8 cellular contexts compared by ENCODE assay signal in the genomic region with DNA sequence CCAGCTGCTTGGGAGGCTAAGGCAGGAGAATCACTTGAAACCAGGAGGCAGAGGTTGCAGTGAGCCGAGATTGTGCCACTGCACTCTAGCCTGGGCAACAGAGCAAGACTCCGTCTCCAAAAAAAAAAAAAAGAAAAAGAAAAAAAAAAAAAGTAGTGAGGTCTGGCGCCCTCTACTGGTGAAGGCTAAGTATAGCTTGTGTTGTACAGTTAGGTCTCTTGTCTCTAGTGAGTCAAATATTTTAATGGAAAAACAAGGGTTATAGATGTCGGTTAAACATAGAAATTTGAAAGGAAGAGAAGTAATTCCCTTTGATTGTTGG. TPM values are rescaled to one million over a fixed set of nuclear protein-coding genes. Genes with fewer than 3 reads are reported as not detected.
DNase-seq lines count a peak whose midpoint lies in the region; ATAC-seq and TF ChIP-seq lines count a peak whose summit lies in the region.
"Not testable (repeated sequence)": the region's sequence is repeated elsewhere in the genome, so short reads cannot be mapped to it uniquely, and the experiment has no call there.

No MANE protein-coding gene starts in this region.

- not testable (repeated sequence) for TF ChIP-seq EP300 in upper lobe of left lung (IDR thresholded peaks at IDR 0.05)

- not testable (repeated sequence) for H3K4me3 ChIP-seq in Karpas-422 (ENCODE audit: low read length); neural progenitor cell; upper lobe of left lung

- peaks cover 36% of the 10 kb centered on the region for H3F3A ChIP-seq in neural progenitor cell (ENCODE audit: low read depth)

- not testable (repeated sequence) for TF ChIP-seq POLR2A in upper lobe of left lung (IDR thresholded peaks at IDR 0.05)

- peaks cover 40% of the 10 kb centered on the region for H4K20me1 ChIP-seq in Karpas-422 (ENCODE audit: insufficient read depth, low read depth, low read length)
- peaks cover 80% of the 10 kb centered on the region for H4K20me1 ChIP-seq in neural progenitor cell (ENCODE audit: low read depth)

- not testable (repeated sequence) for H3K27me3 ChIP-seq in Karpas-422 (ENCODE audit: low read length); neural progenitor cell; upper lobe of left lung

- not testable (repeated sequence) for H3K27me3 Mint-ChIP-seq in activated CD4-positive, alpha-beta T cell treated with anti-CD3 and anti-CD28 coated beads, Interleukin-2, amount 10 ng/mL, durations not matched to agents 24 days and 14 days; neural progenitor cell (ENCODE audit: insufficient read depth, low read depth)

- H3K4me1 ChIP-seq in Karpas-422 (ENCODE audit: low read length), result peaks cover 84% of the 10 kb centered on the region
- peaks cover 26% of the 10 kb centered on the region for H3K4me1 ChIP-seq in neural progenitor cell
- H3K4me1 ChIP-seq in upper lobe of left lung, result peaks cover 0 to 22% (median 13%) of the 10 kb centered on the region in 4 donors

- H3K4me2 ChIP-seq in Karpas-422 (ENCODE audit: low read depth, low read length, poor library complexity, severe bottlenecking); neural progenitor cell: not testable (repeated sequence)

- H3K4me1 Mint-ChIP-seq in activated CD4-positive, alpha-beta T cell treated with anti-CD3 and anti-CD28 coated beads, Interleukin-2, amount 10 ng/mL, durations not matched to agents 24 days and 14 days, result peaks cover 50% of the 10 kb centered on the region
- peaks cover 15% of the 10 kb centered on the region for H3K4me1 Mint-ChIP-seq in neural progenitor cell

- not testable (repeated sequence) for H3K27ac Mint-ChIP-seq in activated CD4-positive, alpha-beta T cell treated with anti-CD3 and anti-CD28 coated beads, Interleukin-2, amount 10 ng/mL, durations not matched to agents 24 days and 14 days; neural progenitor cell

- 2 to 3% methylated on average over 4 of the region's 4 CpGs for WGBS in upper lobe of left lung, 2 donors

- not testable (repeated sequence) for H3K9me3 Mint-ChIP-seq in activated CD4-positive, alpha-beta T cell treated with anti-CD3 and anti-CD28 coated beads, Interleukin-2, amount 10 ng/mL, durations not matched to agents 24 days and 14 days
- H3K9me3 Mint-ChIP-seq in neural progenitor cell, result peaks cover 10% of the 10 kb centered on the region

- H3K4me3 Mint-ChIP-seq in activated CD4-positive, alpha-beta T cell treated with anti-CD3 and anti-CD28 coated beads, Interleukin-2, amount 10 ng/mL, durations not matched to agents 24 days and 14 days; neural progenitor cell: not testable (repeated sequence)

- H3K9me3 ChIP-seq in Karpas-422 (ENCODE audit: low read length); neural progenitor cell (ENCODE audit: low read depth); upper lobe of left lung: not testable (repeated sequence)

- peak; percentile 90 for TF ChIP-seq CTCF in neural progenitor cell (IDR thresholded peaks at IDR 0.05)
- peak; percentile 47 to 93 (median 68) for TF ChIP-seq CTCF in upper lobe of left lung (IDR thresholded peaks at IDR 0.05)

- ATAC-seq in left cardiac atrium, result peak; percentile 45 to 51
- ATAC-seq in upper lobe of left lung (ENCODE audit: low FRiP score in 2 of 2), result peak; percentile 62 to 66

- not testable (repeated sequence) for H3K27ac ChIP-seq in Karpas-422 (ENCODE audit: low read length); neural progenitor cell; upper lobe of left lung

- H3K36me3 ChIP-seq in Karpas-422 (ENCODE audit: insufficient read depth, low read length); neural progenitor cell; upper lobe of left lung: not testable (repeated sequence)

- DNase-seq in Daoy (ENCODE audit: low read depth) (peak; percentile 9), Karpas-422 (peak; percentile 81), NOMO-1 (lab: John Stamatoyannopoulos, UW; ENCODE audit: unreplicated experiment in 2 of 2) (peak; percentile 35 to 41), neural progenitor cell (ENCODE audit: low spot score) (peak; percentile 58)
- peak; percentile 81 for DNase-seq in activated CD4-positive, alpha-beta T cell treated with anti-CD3 and anti-CD28 coated beads, Interleukin-2, amount 10 ng/mL, durations not matched to agents 24 days and 14 days
- peak; percentile 54 for DNase-seq in central memory CD4-positive, alpha-beta T cell
- DNase-seq in left cardiac atrium, upper lobe of left lung: not testable (repeated sequence)

- H2AFZ ChIP-seq in Karpas-422 (ENCODE audit: low read length); neural progenitor cell (replicated peaks): not testable (repeated sequence)

- not testable (repeated sequence) for H3K9ac ChIP-seq in Karpas-422 (ENCODE audit: low read length); neural progenitor cell

- intact Hi-C loops in activated CD4-positive, alpha-beta T cell treated with anti-CD3 and anti-CD28 coated beads, Interleukin-2, amount 10 ng/mL, durations not matched to agents 24 days and 14 days (cut with micrococcal nuclease), result loop anchor here (2.0 to 10.0 kb wide), 4 partner anchors 100 to 468 kb away; a partner anchor contains a TSS
- intact Hi-C loops in left cardiac atrium (cut with DNase I), result not testable (repeated sequence)

- H3K79me2 ChIP-seq in Karpas-422 (ENCODE audit: low read length), result peaks cover 96% of the 10 kb centered on the region
- peaks cover 100% of the 10 kb centered on the region for H3K79me2 ChIP-seq in neural progenitor cell (ENCODE audit: low read depth)

- not testable (repeated sequence) for H3K36me3 Mint-ChIP-seq in activated CD4-positive, alpha-beta T cell treated with anti-CD3 and anti-CD28 coated beads, Interleukin-2, amount 10 ng/mL, durations not matched to agents 24 days and 14 days (ENCODE audit: low read depth); neural progenitor cell

- H3K9me2 ChIP-seq in Karpas-422 (replicated peaks; ENCODE audit: insufficient read depth, low read length), result not testable (repeated sequence)

RNA-seq across cellular contexts. Expression of a gene that starts 29.8 kb away (rescaled TPM):
- 33.9 and 34.1 TPM in 2 replicates for total RNA-seq in Daoy (2014; rRNA removed; shearing (Covaris generic))
- 68.8 and 160 TPM in 2 replicates for total RNA-seq in Karpas-422 (2014; rRNA removed; shearing (Covaris generic); ENCODE audit: low replicate concordance)
- 49.8 and 50.3 TPM in 2 replicates for total RNA-seq in activated CD4-positive, alpha-beta T cell treated with anti-CD3 and anti-CD28 coated beads, Interleukin-2, amount 10 ng/mL, durations not matched to agents 24 days and 14 days
- 10 to 100 TPM; 49.0 to 69.0 TPM for total RNA-seq in left cardiac atrium
- 92.5 and 115 TPM in 2 replicates for total RNA-seq in neural progenitor cell (ENCODE audit: low replicate concordance)
- total RNA-seq in upper lobe of left lung, result 100 to 1,000 TPM in 1 of 6 donors, 10 to 100 TPM in 5; 56.8 to 117 (median 68.1) TPM
